In genomic region chr7:99381664-99382075, GRCh38 we compare ENCODE assay signal across 1 cellular context.
TF ChIP-seq lines count a peak whose summit lies in the region.

No MANE protein-coding gene starts in this region.

TF ChIP-seq in HepG2, 621 proteins besides CTCF, POLR2A, EP300 and RAD21 (continues in another document):
- TF ChIP-seq RXRB (CRISPR knock-in tag; IDR thresholded peaks at IDR 0.05; ENCODE audit: borderline replicate concordance) (peak; percentile 46; the same call in 1 of the 2 replicates), LCORL (IDR thresholded peaks at IDR 0.05) (no peak), LCORL (CRISPR knock-in tag; IDR thresholded peaks at IDR 0.05) (peak; percentile 85), RFXAP (CRISPR knock-in tag; IDR thresholded peaks at IDR 0.05; ENCODE audit: borderline replicate concordance) (no peak), ZNF629 (CRISPR knock-in tag; conservative IDR thresholded peaks at IDR 0.05) (0 out of 2 replicates have a peak, but pooled peaks have one; percentile 29), PAF1 (CRISPR knock-in tag; IDR thresholded peaks at IDR 0.05) (no peak), MLLT10 (CRISPR knock-in tag; IDR thresholded peaks at IDR 0.05) (no peak), ESRRA (CRISPR knock-in tag; IDR thresholded peaks at IDR 0.05; ENCODE audit: low read depth) (0 out of 2 replicates have a peak, but pooled peaks have one; percentile 41), SAFB2 (CRISPR knock-in tag; IDR thresholded peaks at IDR 0.05; ENCODE audit: borderline replicate concordance, low read depth) (no peak), THAP9 (CRISPR knock-in tag; IDR thresholded peaks at IDR 0.05; ENCODE audit: borderline replicate concordance) (0 out of 2 replicates have a peak, but pooled peaks have one; percentile 39), NR2F6 (IDR thresholded peaks at IDR 0.05) (peak; percentile 50; the same call in 1 of the 2 replicates), NR2F6 (CRISPR knock-in tag; IDR thresholded peaks at IDR 0.05) (peak; percentile 60), GATAD2A (CRISPR knock-in tag; IDR thresholded peaks at IDR 0.05) (peak; percentile 31; the same call in 1 of the 2 replicates), POLR2G (IDR thresholded peaks at IDR 0.05; ENCODE audit: low read depth, low read length) (peak; percentile 47), SMC3 (IDR thresholded peaks at IDR 0.05; ENCODE audit: low read length) (no peak), ZBTB10 (CRISPR knock-in tag; IDR thresholded peaks at IDR 0.05; ENCODE audit: borderline replicate concordance) (peak; percentile 38; the same call in 1 of the 2 replicates), ZNF567 (CRISPR knock-in tag; IDR thresholded peaks at IDR 0.05; ENCODE audit: borderline replicate concordance) (no peak), ZNF407 (CRISPR knock-in tag; IDR thresholded peaks at IDR 0.05; ENCODE audit: not compliant biosample characterization) (peak; percentile 21), ZNF30 (CRISPR knock-in tag; IDR thresholded peaks at IDR 0.05) (no peak), ISX (CRISPR knock-in tag; conservative IDR thresholded peaks at IDR 0.05) (no peak), ATF4 (CRISPR knock-in tag; IDR thresholded peaks at IDR 0.05) (no peak), MTA1 (CRISPR knock-in tag; IDR thresholded peaks at IDR 0.05; ENCODE audit: borderline replicate concordance) (peak; percentile 52; the same call in 1 of the 2 replicates), HNF4G (IDR thresholded peaks at IDR 0.05; ENCODE audit: borderline replicate concordance, low read depth, low read length) (peak; percentile 90), HNF4G (CRISPR knock-in tag; IDR thresholded peaks at IDR 0.05; ENCODE audit: borderline replicate concordance, low read depth) (0 out of 2 replicates have a peak, but pooled peaks have one; percentile 13), HNF1B (CRISPR knock-in tag; IDR thresholded peaks at IDR 0.05) (no peak), ZNF83 (CRISPR knock-in tag; IDR thresholded peaks at IDR 0.05; ENCODE audit: borderline replicate concordance) (no peak), ZFX (CRISPR knock-in tag; IDR thresholded peaks at IDR 0.05; ENCODE audit: low read depth) (peak; percentile 60), MXD4 (CRISPR knock-in tag; IDR thresholded peaks at IDR 0.05) (no peak), MIXL1 (CRISPR knock-in tag; IDR thresholded peaks at IDR 0.05) (0 out of 2 replicates have a peak, but pooled peaks have one; percentile 11), ZMYM4 (CRISPR knock-in tag; IDR thresholded peaks at IDR 0.05) (0 out of 2 replicates have a peak, but pooled peaks have one; percentile 13), HNRNPH1 (optimal IDR thresholded peaks at IDR 0.05; ENCODE audit: low read depth, low read length) (no peak)
- TF ChIP-seq, protein P1, sequence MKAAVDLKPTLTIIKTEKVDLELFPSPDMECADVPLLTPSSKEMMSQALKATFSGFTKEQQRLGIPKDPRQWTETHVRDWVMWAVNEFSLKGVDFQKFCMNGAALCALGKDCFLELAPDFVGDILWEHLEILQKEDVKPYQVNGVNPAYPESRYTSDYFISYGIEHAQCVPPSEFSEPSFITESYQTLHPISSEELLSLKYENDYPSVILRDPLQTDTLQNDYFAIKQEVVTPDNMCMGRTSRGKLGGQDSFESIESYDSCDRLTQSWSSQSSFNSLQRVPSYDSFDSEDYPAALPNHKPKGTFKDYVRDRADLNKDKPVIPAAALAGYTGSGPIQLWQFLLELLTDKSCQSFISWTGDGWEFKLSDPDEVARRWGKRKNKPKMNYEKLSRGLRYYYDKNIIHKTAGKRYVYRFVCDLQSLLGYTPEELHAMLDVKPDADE (CRISPR knock-in tag; IDR thresholded peaks at IDR 0.05) = no peak
- TF ChIP-seq, protein P2, sequence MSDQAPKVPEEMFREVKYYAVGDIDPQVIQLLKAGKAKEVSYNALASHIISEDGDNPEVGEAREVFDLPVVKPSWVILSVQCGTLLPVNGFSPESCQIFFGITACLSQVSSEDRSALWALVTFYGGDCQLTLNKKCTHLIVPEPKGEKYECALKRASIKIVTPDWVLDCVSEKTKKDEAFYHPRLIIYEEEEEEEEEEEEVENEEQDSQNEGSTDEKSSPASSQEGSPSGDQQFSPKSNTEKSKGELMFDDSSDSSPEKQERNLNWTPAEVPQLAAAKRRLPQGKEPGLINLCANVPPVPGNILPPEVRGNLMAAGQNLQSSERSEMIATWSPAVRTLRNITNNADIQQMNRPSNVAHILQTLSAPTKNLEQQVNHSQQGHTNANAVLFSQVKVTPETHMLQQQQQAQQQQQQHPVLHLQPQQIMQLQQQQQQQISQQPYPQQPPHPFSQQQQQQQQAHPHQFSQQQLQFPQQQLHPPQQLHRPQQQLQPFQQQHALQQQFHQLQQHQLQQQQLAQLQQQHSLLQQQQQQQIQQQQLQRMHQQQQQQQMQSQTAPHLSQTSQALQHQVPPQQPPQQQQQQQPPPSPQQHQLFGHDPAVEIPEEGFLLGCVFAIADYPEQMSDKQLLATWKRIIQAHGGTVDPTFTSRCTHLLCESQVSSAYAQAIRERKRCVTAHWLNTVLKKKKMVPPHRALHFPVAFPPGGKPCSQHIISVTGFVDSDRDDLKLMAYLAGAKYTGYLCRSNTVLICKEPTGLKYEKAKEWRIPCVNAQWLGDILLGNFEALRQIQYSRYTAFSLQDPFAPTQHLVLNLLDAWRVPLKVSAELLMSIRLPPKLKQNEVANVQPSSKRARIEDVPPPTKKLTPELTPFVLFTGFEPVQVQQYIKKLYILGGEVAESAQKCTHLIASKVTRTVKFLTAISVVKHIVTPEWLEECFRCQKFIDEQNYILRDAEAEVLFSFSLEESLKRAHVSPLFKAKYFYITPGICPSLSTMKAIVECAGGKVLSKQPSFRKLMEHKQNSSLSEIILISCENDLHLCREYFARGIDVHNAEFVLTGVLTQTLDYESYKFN (CRISPR knock-in tag; conservative IDR thresholded peaks at IDR 0.05) = peak; percentile 73
- TF ChIP-seq, protein P3, sequence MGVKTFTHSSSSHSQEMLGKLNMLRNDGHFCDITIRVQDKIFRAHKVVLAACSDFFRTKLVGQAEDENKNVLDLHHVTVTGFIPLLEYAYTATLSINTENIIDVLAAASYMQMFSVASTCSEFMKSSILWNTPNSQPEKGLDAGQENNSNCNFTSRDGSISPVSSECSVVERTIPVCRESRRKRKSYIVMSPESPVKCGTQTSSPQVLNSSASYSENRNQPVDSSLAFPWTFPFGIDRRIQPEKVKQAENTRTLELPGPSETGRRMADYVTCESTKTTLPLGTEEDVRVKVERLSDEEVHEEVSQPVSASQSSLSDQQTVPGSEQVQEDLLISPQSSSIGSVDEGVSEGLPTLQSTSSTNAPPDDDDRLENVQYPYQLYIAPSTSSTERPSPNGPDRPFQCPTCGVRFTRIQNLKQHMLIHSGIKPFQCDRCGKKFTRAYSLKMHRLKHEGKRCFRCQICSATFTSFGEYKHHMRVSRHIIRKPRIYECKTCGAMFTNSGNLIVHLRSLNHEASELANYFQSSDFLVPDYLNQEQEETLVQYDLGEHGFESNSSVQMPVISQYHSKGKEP (CRISPR knock-in tag; IDR thresholded peaks at IDR 0.05) = no peak
